15 cellular contexts compared by ENCODE assay signal in the genomic region with DNA sequence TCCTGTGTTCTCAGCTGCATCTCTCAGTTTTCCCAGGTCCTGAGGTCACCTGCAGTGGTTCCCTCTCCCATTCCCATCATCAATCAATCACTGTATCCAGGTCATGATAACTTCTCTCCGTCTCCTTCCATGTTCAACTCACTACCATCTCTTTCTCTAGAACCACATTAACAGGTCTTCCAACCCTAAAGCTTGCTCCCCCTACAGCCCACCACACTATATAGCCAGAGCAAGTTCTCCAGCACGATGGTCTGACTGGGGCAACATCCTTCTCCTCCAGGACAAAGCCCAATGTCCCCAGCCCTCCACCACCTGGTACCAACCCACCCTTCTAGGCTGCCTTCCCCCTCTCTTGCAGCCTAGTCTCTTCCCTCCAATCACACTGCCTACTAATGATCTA.
DNase-seq lines count a peak whose midpoint lies in the region; ATAC-seq and TF ChIP-seq lines count a peak whose summit lies in the region.
"Had no signal": no experiment of that assay in that cellular context is flagged by ENCODE, and none has a peak within 500 bp of the region (broad histone marks: within the 10 kb centered on the region; RNA-seq: fewer than 3 reads in every experiment).

No MANE protein-coding gene starts in this region.

- peak overlapping the region; percentile 14 for H3K9ac ChIP-seq in trophoblast cell (ENCODE audit: low read length)
- H3K9ac ChIP-seq: BLaER1 had no signal

- H3K4me2 ChIP-seq in trophoblast cell (ENCODE audit: low read length): no peak overlapping the region
- H3K4me2 ChIP-seq: A549, BLaER1, GM23338 had no signal

- H3K27ac ChIP-seq in trophoblast cell (ENCODE audit: low read depth, low read length) (no peak overlapping the region), psoas muscle (no peak overlapping the region)
- H3K27ac ChIP-seq: A549, BLaER1 had no signal

- H3K36me3 Mint-ChIP-seq in WTC11 (no peaks in the 10 kb centered on the region), CD14-positive monocyte (no peaks in the 10 kb centered on the region)
- H3K36me3 Mint-ChIP-seq: CD4-positive, CD25-positive, alpha-beta regulatory T cell; IgD-negative memory B cell had no signal

- peak; percentile 9; the same call in 1 of the 2 replicates for TF ChIP-seq CTCF in BE2C (IDR thresholded peaks at IDR 0.05; ENCODE audit: low read depth, low read length)
- peak; percentile 7 for TF ChIP-seq CTCF in GM06990 (IDR thresholded peaks at IDR 0.05; ENCODE audit: insufficient read depth, low read length, poor library complexity, severe bottlenecking)
- no peak for TF ChIP-seq CTCF in WTC11 (IDR thresholded peaks at IDR 0.05)
- TF ChIP-seq CTCF in psoas muscle (IDR thresholded peaks at IDR 0.05): no peak
- no peak for TF ChIP-seq CTCF in CD14-positive monocyte (IDR thresholded peaks at IDR 0.05)

- H3K4me1 Mint-ChIP-seq in WTC11 (no peaks in the 10 kb centered on the region), CD14-positive monocyte (no peaks in the 10 kb centered on the region)
- H3K4me1 Mint-ChIP-seq: CD4-positive, CD25-positive, alpha-beta regulatory T cell; GM23338 had no signal

- in situ Hi-C loops in HAP-1 (cut with MboI; ENCODE audit: low sequenced_read_pairs): loop anchor here (25.0 kb wide), 1 partner anchor 376 kb away; no protein-coding TSS in a partner anchor

- H3K23ac ChIP-seq in trophoblast cell (ENCODE audit: low read length): no peak overlapping the region

- no peak overlapping the region for H3K27ac Mint-ChIP-seq in WTC11
- H3K27ac Mint-ChIP-seq in CD14-positive monocyte: peak overlapping the region in 1 of 7 donors; percentile 4
- H3K27ac Mint-ChIP-seq: CD4-positive, CD25-positive, alpha-beta regulatory T cell; GM23338; IgD-negative memory B cell had no signal

- no peak overlapping the region for H3K4ac ChIP-seq in trophoblast cell (ENCODE audit: low read depth, low read length)

- CTCF ChIA-PET in WTC11 (lab: Charles Lee): interaction anchor here (0.6 to 1.8 kb wide), 3 partner anchors 9 to 45 kb away, joined by 3 to 4 read pairs (median 4); no protein-coding TSS in a partner anchor

- H3K36me3 ChIP-seq in BE2C: no peaks in the 10 kb centered on the region
- no peaks in the 10 kb centered on the region for H3K36me3 ChIP-seq in GM06990 (ENCODE audit: control insufficient read depth, insufficient read depth, low read length)
- H3K36me3 ChIP-seq in trophoblast cell (ENCODE audit: control insufficient read depth in 1 of 2, insufficient read depth in 2 of 2, low read length in 2 of 2): no peaks in the 10 kb centered on the region
- H3K36me3 ChIP-seq in psoas muscle (ENCODE audit: insufficient read depth in 1 of 2, low read depth in 1 of 2): no peaks in the 10 kb centered on the region
- no peaks in the 10 kb centered on the region for H3K36me3 ChIP-seq in HAP-1 (replicated peaks)
- H3K36me3 ChIP-seq: BLaER1 had no signal

- H4K91ac ChIP-seq in trophoblast cell (ENCODE audit: low read depth, low read length): no peak overlapping the region

- H2BK5ac ChIP-seq in trophoblast cell (ENCODE audit: low read depth, low read length, poor library complexity): no peak overlapping the region

- no peaks in the 10 kb centered on the region for H3K27me3 ChIP-seq in BE2C
- H3K27me3 ChIP-seq in GM06990 (replicated peaks; ENCODE audit: control insufficient read depth, insufficient read depth, low read length): no peaks in the 10 kb centered on the region; the same call in 1 of the 2 replicates
- no peaks in the 10 kb centered on the region for H3K27me3 ChIP-seq in trophoblast cell (ENCODE audit: insufficient read depth, low read length)
- no peaks in the 10 kb centered on the region for H3K27me3 ChIP-seq in psoas muscle (ENCODE audit: insufficient read depth in 3 of 3, low read length in 2 of 3)
- peaks cover 16% of the 10 kb centered on the region for H3K27me3 ChIP-seq in HAP-1 (ENCODE audit: low read depth)
- H3K27me3 ChIP-seq: BLaER1 had no signal

- H3K9me3 ChIP-seq in BE2C (no peaks in the 10 kb centered on the region; the same call in 1 of the 2 replicates), trophoblast cell (ENCODE audit: insufficient read depth, low read depth, low read length) (no peaks in the 10 kb centered on the region), psoas muscle (no peaks in the 10 kb centered on the region), HAP-1 (no peaks in the 10 kb centered on the region)
- H3K9me3 ChIP-seq: A549, BLaER1 had no signal

- DNase-seq in BE2C (no peak), GM06990 (ENCODE audit: extremely low read depth, insufficient read length) (no peak), WTC11 (ENCODE audit: low spot score) (no peak), trophoblast cell (no peak), psoas muscle (no peak), HAP-1 (ENCODE audit: low spot score in 2 of 2) (no peak), CD14-positive monocyte (ENCODE audit: low spot score) (no peak)
- DNase-seq: CD4-positive, CD25-positive, alpha-beta regulatory T cell; DMS53; H7 had no signal

- H2BK120ac ChIP-seq in trophoblast cell (ENCODE audit: insufficient read depth, low read length, poor library complexity): no peak overlapping the region

- POLR2A ChIA-PET in WTC11 (lab: Charles Lee): no interaction called here

- H2AK5ac ChIP-seq in trophoblast cell (ENCODE audit: low read length): no peak overlapping the region

- H2BK12ac ChIP-seq in trophoblast cell (ENCODE audit: low read length): no peak overlapping the region

- no peaks in the 10 kb centered on the region for H3K79me1 ChIP-seq in trophoblast cell (ENCODE audit: low read length)

- peaks cover 21% of the 10 kb centered on the region for H3K9me3 Mint-ChIP-seq in WTC11
- H3K9me3 Mint-ChIP-seq in CD14-positive monocyte: no peaks in the 10 kb centered on the region
- H3K9me3 Mint-ChIP-seq: GM23338 had no signal

- intact Hi-C loops in psoas muscle (cut with DNase I): no loop called here
- intact Hi-C loops in CD14-positive monocyte (cut with micrococcal nuclease): no loop called here

- no peak overlapping the region for H3K18ac ChIP-seq in trophoblast cell (ENCODE audit: low read length)

- H3K14ac ChIP-seq in trophoblast cell (ENCODE audit: low read length): no peak overlapping the region

- H3K4me1 ChIP-seq in BE2C (no peaks in the 10 kb centered on the region), trophoblast cell (ENCODE audit: control insufficient read depth in 1 of 2, insufficient read depth in 2 of 2, low read length in 2 of 2) (no peaks in the 10 kb centered on the region), psoas muscle (no peaks in the 10 kb centered on the region), HAP-1 (no peaks in the 10 kb centered on the region)
- H3K4me1 ChIP-seq: A549 had no signal

- H2AFZ ChIP-seq in trophoblast cell (ENCODE audit: insufficient read depth, low read length, poor library complexity): no peak overlapping the region
- H2AFZ ChIP-seq: GM23338 had no signal

- no peaks in the 10 kb centered on the region for H3K79me2 ChIP-seq in trophoblast cell (ENCODE audit: control insufficient read depth, insufficient read depth, low read length, poor library complexity)

- peak; percentile 63 for ATAC-seq in WTC11
- ATAC-seq in psoas muscle: no peak
- ATAC-seq: GM12878, GM23338 had no signal

- H4K8ac ChIP-seq in trophoblast cell (ENCODE audit: low read depth, low read length): no peak overlapping the region

- no peak overlapping the region for H4K12ac ChIP-seq in trophoblast cell (ENCODE audit: low read depth, low read length)

- H3K27me3 Mint-ChIP-seq in WTC11 (ENCODE audit: low read depth) (no peaks in the 10 kb centered on the region; the same call in 1 of the 2 replicates), CD14-positive monocyte (ENCODE audit: low read depth in 3 of 3) (peaks cover 2 to 5% (median 4%) of the 10 kb centered on the region in 3 donors)

- H3K4me3 Mint-ChIP-seq in WTC11 (no peak overlapping the region), CD14-positive monocyte (no peak overlapping the region)
- H3K4me3 Mint-ChIP-seq: CD4-positive, CD25-positive, alpha-beta regulatory T cell; GM23338; IgD-negative memory B cell had no signal

- WGBS in trophoblast cell (ENCODE audit: extremely low coverage, insufficient coverage, insufficient read length): no CpG with 5 or more reads among the region's 2 CpGs
- WGBS in psoas muscle, 3 donors: 71 to 86% (median 78%) methylated on average over 2 of the region's 2 CpGs

- H3K4me3 ChIP-seq in BE2C (ENCODE audit: low read depth, low read length): no peak overlapping the region
- no peak overlapping the region for H3K4me3 ChIP-seq in GM06990 (replicated peaks; ENCODE audit: low read depth, low read length)
- no peak overlapping the region for H3K4me3 ChIP-seq in trophoblast cell (ENCODE audit: low read depth, low read length)
- H3K4me3 ChIP-seq in psoas muscle: no peak overlapping the region
- no peak overlapping the region for H3K4me3 ChIP-seq in HAP-1
- H3K4me3 ChIP-seq: A549, BLaER1, GM12878, GM23338 had no signal

TF ChIP-seq in WTC11, 78 proteins besides CTCF, POLR2A, EP300 and RAD21 (continues in another document):
- no peak for TF ChIP-seq SMAD3 (CRISPR knock-in tag; IDR thresholded peaks at IDR 0.05; ENCODE audit: borderline replicate concordance)
- TF ChIP-seq, protein P1, sequence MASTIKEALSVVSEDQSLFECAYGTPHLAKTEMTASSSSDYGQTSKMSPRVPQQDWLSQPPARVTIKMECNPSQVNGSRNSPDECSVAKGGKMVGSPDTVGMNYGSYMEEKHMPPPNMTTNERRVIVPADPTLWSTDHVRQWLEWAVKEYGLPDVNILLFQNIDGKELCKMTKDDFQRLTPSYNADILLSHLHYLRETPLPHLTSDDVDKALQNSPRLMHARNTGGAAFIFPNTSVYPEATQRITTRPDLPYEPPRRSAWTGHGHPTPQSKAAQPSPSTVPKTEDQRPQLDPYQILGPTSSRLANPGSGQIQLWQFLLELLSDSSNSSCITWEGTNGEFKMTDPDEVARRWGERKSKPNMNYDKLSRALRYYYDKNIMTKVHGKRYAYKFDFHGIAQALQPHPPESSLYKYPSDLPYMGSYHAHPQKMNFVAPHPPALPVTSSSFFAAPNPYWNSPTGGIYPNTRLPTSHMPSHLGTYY (CRISPR knock-in tag; IDR thresholded peaks at IDR 0.05): no peak
- no peak for TF ChIP-seq JAZF1 (CRISPR knock-in tag; IDR thresholded peaks at IDR 0.05)
- TF ChIP-seq, protein P2, sequence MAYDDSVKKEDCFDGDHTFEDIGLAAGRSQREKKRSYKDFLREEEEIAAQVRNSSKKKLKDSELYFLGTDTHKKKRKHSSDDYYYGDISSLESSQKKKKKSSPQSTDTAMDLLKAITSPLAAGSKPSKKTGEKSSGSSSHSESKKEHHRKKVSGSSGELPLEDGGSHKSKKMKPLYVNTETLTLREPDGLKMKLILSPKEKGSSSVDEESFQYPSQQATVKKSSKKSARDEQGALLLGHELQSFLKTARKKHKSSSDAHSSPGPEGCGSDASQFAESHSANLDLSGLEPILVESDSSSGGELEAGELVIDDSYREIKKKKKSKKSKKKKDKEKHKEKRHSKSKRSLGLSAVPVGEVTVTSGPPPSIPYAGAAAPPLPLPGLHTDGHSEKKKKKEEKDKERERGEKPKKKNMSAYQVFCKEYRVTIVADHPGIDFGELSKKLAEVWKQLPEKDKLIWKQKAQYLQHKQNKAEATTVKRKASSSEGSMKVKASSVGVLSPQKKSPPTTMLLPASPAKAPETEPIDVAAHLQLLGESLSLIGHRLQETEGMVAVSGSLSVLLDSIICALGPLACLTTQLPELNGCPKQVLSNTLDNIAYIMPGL (CRISPR knock-in tag; IDR thresholded peaks at IDR 0.05): no peak
- no peak for TF ChIP-seq ZNF423 (CRISPR knock-in tag; IDR thresholded peaks at IDR 0.05)

Comparison
In these comparisons a context has a peak if more than half of its experiments do, and no peak if none do; other contexts are left out.
1. CTCF ChIP-seq: peak in BE2C (single experiment) and GM06990 (single experiment); none in WTC11 (single experiment), psoas muscle (single experiment) and CD14-positive monocyte (single experiment).